Comparison of ENCODE assay signal across 26 cellular contexts in genomic region chr2:28497206-28497605, GRCh38.
"Had no signal": no experiment of that assay in that cellular context is flagged by ENCODE, and none has a peak within 500 bp of the region (broad histone marks: within the 10 kb centered on the region; RNA-seq: fewer than 3 reads in every experiment).

No MANE protein-coding gene starts in this region.

- H3K27me3 ChIP-seq: neural progenitor cell, pancreas, right lobe of liver, sigmoid colon, suprapubic skin, testis, tibial nerve, upper lobe of left lung, uterus had no signal

- ATAC-seq: naive thymus-derived CD4-positive, alpha-beta T cell; natural killer cell; pancreas; psoas muscle; right cardiac atrium; right lobe of liver; stimulated activated naive CD8-positive, alpha-beta T cell treated with anti-CD3 and anti-CD28 coated beads, Interleukin-15, amount 100 ng/mL, for 72 hours; stimulated activated naive CD8-positive, alpha-beta T cell treated with anti-CD3 and anti-CD28 coated beads, Interleukin-15, Interleukin-2, amounts not matched to agents 100 U/mL and 50 U/mL, for 24 hours had no signal

- H3K4me2 ChIP-seq: neural progenitor cell had no signal

- H3K36me3 ChIP-seq: neural progenitor cell, pancreas, right lobe of liver, sigmoid colon, suprapubic skin, tibial nerve, upper lobe of left lung, uterus had no signal

- H3K27ac Mint-ChIP-seq: naive thymus-derived CD4-positive, alpha-beta T cell; natural killer cell; nephron; neural progenitor cell; stimulated activated memory B cell treated with anti-CD40 and anti-IgM and Interleukin-4, amounts not matched to agents 10 μg/mL and 1 μg/mL and 100 μg/mL, for 72 hours; stimulated activated naive CD8-positive, alpha-beta T cell treated with anti-CD3 and anti-CD28 coated beads, Interleukin-15, amount 100 ng/mL, for 72 hours had no signal

- H3K36me3 Mint-ChIP-seq: naive thymus-derived CD4-positive, alpha-beta T cell; natural killer cell; neural progenitor cell; stimulated activated memory B cell treated with anti-CD40 and anti-IgM and Interleukin-4, amounts not matched to agents 10 μg/mL and 1 μg/mL and 100 μg/mL, for 72 hours had no signal

- H2AFZ ChIP-seq: neural progenitor cell had no signal

- H3K4me1 ChIP-seq: neural progenitor cell, pancreas, psoas muscle, right lobe of liver, sigmoid colon, suprapubic skin, testis, tibial nerve, upper lobe of left lung, uterus had no signal

- H3K4me1 Mint-ChIP-seq: naive thymus-derived CD4-positive, alpha-beta T cell; natural killer cell; nephron; neural progenitor cell; stimulated activated memory B cell treated with anti-CD40 and anti-IgM and Interleukin-4, amounts not matched to agents 10 μg/mL and 1 μg/mL and 100 μg/mL, for 72 hours had no signal

- H3K4me3 Mint-ChIP-seq: naive thymus-derived CD4-positive, alpha-beta T cell; natural killer cell; nephron; neural progenitor cell; stimulated activated memory B cell treated with anti-CD40 and anti-IgM and Interleukin-4, amounts not matched to agents 10 μg/mL and 1 μg/mL and 100 μg/mL, for 72 hours; stimulated activated naive CD8-positive, alpha-beta T cell treated with anti-CD3 and anti-CD28 coated beads, Interleukin-15, amount 100 ng/mL, for 72 hours had no signal

- H3K4me3 ChIP-seq: neural progenitor cell, pancreas, psoas muscle, right lobe of liver, sigmoid colon, suprapubic skin, testis, tibial nerve, upper lobe of left lung, uterus had no signal

- DNase-seq: naive thymus-derived CD4-positive, alpha-beta T cell; natural killer cell; occipital lobe; pancreas; psoas muscle; right cardiac atrium; right lobe of liver; sigmoid colon; small intestine; stimulated activated CD4-positive, alpha-beta T cell treated with anti-CD3 and anti-CD28 coated beads, Interleukin-15, amount 100 ng/mL, for 24 hours; stimulated activated CD4-positive, alpha-beta T cell treated with anti-CD3 and anti-CD28 coated beads, Interleukin-2, amount 100 ng/mL, for 24 hours; stimulated activated CD4-positive, alpha-beta T cell treated with anti-CD3 and anti-CD28 coated beads, Interleukin-2, amount 100 ng/mL, for 48 hours; stimulated activated CD4-positive, alpha-beta T cell treated with anti-CD3 and anti-CD28 coated beads, Interleukin-4, amount 100 ng/mL, for 24 hours; stimulated activated naive CD4-positive, alpha-beta T cell; stimulated activated naive CD8-positive, alpha-beta T cell treated with anti-CD3 and anti-CD28 coated beads, Interleukin-15, amount 100 ng/mL, for 72 hours; stimulated activated naive CD8-positive, alpha-beta T cell treated with anti-CD3 and anti-CD28 coated beads, Interleukin-15, Interleukin-2, amounts not matched to agents 100 U/mL and 50 U/mL, for 24 hours; substantia nigra; testis; trophoblast cell; upper lobe of left lung; uterus had no signal

- H3K9me3 Mint-ChIP-seq: natural killer cell; nephron; neural progenitor cell; stimulated activated memory B cell treated with anti-CD40 and anti-IgM and Interleukin-4, amounts not matched to agents 10 μg/mL and 1 μg/mL and 100 μg/mL, for 72 hours had no signal

- H3K27ac ChIP-seq: neural progenitor cell, pancreas, psoas muscle, right lobe of liver, sigmoid colon, suprapubic skin, testis, tibial nerve, upper lobe of left lung, uterus had no signal

- H3K9me3 ChIP-seq: pancreas, psoas muscle, right lobe of liver, sigmoid colon, suprapubic skin, testis, tibial nerve, upper lobe of left lung, uterus had no signal
